Comparison of ENCODE assay signal across 1 cellular context in the genomic region with DNA sequence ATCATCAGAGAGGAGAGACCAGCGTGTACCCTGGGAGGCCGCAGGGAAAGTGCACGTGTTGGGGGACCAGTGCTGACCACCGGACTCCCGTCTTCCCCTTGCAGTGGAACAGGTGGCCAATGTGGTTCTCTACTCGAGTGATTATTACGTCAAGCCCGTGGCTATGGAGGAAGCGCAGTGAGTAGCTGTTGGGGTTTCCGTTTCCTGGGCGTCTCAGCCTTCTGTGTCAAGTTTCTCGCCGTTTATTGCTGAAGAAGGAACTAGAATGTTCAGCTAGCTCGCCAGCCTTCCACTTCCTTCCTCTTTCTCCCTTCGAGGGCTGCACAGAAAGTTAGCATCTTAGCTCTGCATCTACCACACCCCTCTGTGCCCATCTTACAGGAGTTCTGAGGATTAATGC.
A peak's percentile ranks its signal among the peaks of the same experiment; 100 is the strongest.
TF ChIP-seq lines count a peak whose summit lies in the region.

No MANE protein-coding gene starts in this region.

TF ChIP-seq in GM12878, 131 proteins besides CTCF, POLR2A, EP300 and RAD21 (continued from another document):
- TF ChIP-seq CHD2 (IDR thresholded peaks at IDR 0.05; ENCODE audit: borderline replicate concordance, low read depth, low read length) = 0 out of 2 replicates have a peak, but pooled peaks have one; percentile 39
- TF ChIP-seq ZBTB40 (IDR thresholded peaks at IDR 0.05; ENCODE audit: borderline replicate concordance) = peak; percentile 62
- TF ChIP-seq, protein P1, sequence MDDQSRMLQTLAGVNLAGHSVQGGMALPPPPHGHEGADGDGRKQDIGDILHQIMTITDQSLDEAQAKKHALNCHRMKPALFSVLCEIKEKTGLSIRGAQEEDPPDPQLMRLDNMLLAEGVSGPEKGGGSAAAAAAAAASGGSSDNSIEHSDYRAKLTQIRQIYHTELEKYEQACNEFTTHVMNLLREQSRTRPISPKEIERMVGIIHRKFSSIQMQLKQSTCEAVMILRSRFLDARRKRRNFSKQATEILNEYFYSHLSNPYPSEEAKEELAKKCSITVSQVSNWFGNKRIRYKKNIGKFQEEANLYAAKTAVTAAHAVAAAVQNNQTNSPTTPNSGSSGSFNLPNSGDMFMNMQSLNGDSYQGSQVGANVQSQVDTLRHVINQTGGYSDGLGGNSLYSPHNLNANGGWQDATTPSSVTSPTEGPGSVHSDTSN (IDR thresholded peaks at IDR 0.05; ENCODE audit: insufficient replicate concordance, low read depth, low read length) = no peak
- no peak for TF ChIP-seq TAF1 (IDR thresholded peaks at IDR 0.05; ENCODE audit: borderline replicate concordance, low read depth, low read length)
- TF ChIP-seq, protein P2, sequence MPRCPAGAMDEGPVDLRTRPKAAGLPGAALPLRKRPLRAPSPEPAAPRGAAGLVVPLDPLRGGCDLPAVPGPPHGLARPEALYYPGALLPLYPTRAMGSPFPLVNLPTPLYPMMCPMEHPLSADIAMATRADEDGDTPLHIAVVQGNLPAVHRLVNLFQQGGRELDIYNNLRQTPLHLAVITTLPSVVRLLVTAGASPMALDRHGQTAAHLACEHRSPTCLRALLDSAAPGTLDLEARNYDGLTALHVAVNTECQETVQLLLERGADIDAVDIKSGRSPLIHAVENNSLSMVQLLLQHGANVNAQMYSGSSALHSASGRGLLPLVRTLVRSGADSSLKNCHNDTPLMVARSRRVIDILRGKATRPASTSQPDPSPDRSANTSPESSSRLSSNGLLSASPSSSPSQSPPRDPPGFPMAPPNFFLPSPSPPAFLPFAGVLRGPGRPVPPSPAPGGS (IDR thresholded peaks at IDR 0.05; ENCODE audit: borderline replicate concordance, insufficient read depth, low read depth, low read length, poor library complexity, severe bottlenecking) = no peak
- TF ChIP-seq EGR1 (IDR thresholded peaks at IDR 0.05; ENCODE audit: borderline replicate concordance in 1 of 2, low read depth in 2 of 2, low read length in 2 of 2) = peak in 1 of 2 experiments; percentile 34; a peak in 1 of 3 replicates
- TF ChIP-seq FOS (IDR thresholded peaks at IDR 0.05; ENCODE audit: borderline replicate concordance, extremely low read depth, insufficient read length) = no peak
